In genomic region chr5:82057051-82057450, GRCh38 we compare ENCODE assay signal across 17 cellular contexts.
DNase-seq lines count a peak whose midpoint lies in the region; ATAC-seq, FAIRE-seq and TF ChIP-seq lines count a peak whose summit lies in the region.
"Had no signal": no experiment of that assay in that cellular context is flagged by ENCODE, and none has a peak within 500 bp of the region (broad histone marks: within the 10 kb centered on the region; RNA-seq: fewer than 3 reads in every experiment).

No MANE protein-coding gene starts in this region.

- TF ChIP-seq POLR2A in thyroid gland (IDR thresholded peaks at IDR 0.05), result no peak

- ATAC-seq in activated T-cell treated with anti-CD3 and anti-CD28 coated beads, Interleukin-2, amount 50 U/mL, for 72 hours (replicated peaks in 1 of 2), result no peak
- ATAC-seq: GM12878, HepG2 had no signal

- DNase-seq in EH (ENCODE audit: low read depth) (peak; percentile 7), astrocyte (ENCODE audit: low read depth) (peak; percentile 79), glomerular visceral epithelial cell (ENCODE audit: extremely low spot score) (peak; percentile 10), GM23248 (no peak), thyroid gland (no peak)
- DNase-seq in activated T-cell treated with anti-CD3 and anti-CD28 coated beads, Interleukin-2, amount 50 U/mL, for 72 hours, result no peak
- no peak for DNase-seq in activated T-helper 2 cell treated with anti-CD3 and anti-CD28 coated beads, Interferon-gamma antibody, Interleukin-2, Interleukin-4, amounts not matched to agents 10 μg/mL and 5 μg/mL and 100 μg/mL, durations not matched to agents 14 hours and 24 hours and 36 hours (ENCODE audit: low spot score)
- DNase-seq: AML-193; Caco-2; CD4-positive, alpha-beta T cell; DMS153; DMS79 treated with DMSO at 0.1 percent for 48 hours; EL had no signal

- H3K27ac Mint-ChIP-seq in astrocyte (ENCODE audit: unreplicated experiment), result no peak overlapping the region
- no peak overlapping the region for H3K27ac Mint-ChIP-seq in activated T-cell treated with anti-CD3 and anti-CD28 coated beads, Interleukin-2, amount 50 U/mL, for 72 hours
- H3K27ac Mint-ChIP-seq in activated T-helper 2 cell treated with anti-CD3 and anti-CD28 coated beads, Interferon-gamma antibody, Interleukin-2, Interleukin-4, amounts not matched to agents 10 μg/mL and 5 μg/mL and 100 μg/mL, durations not matched to agents 14 hours and 24 hours and 36 hours, result no peak overlapping the region
- H3K27ac Mint-ChIP-seq: CD4-positive, alpha-beta T cell had no signal

- H3K36me3 Mint-ChIP-seq in astrocyte (ENCODE audit: low read depth, unreplicated experiment), result no peaks in the 10 kb centered on the region
- H3K36me3 Mint-ChIP-seq in activated T-cell treated with anti-CD3 and anti-CD28 coated beads, Interleukin-2, amount 50 U/mL, for 72 hours (ENCODE audit: insufficient read depth in 2 of 2), result no peaks in the 10 kb centered on the region
- no peaks in the 10 kb centered on the region for H3K36me3 Mint-ChIP-seq in activated T-helper 2 cell treated with anti-CD3 and anti-CD28 coated beads, Interferon-gamma antibody, Interleukin-2, Interleukin-4, amounts not matched to agents 10 μg/mL and 5 μg/mL and 100 μg/mL, durations not matched to agents 14 hours and 24 hours and 36 hours (ENCODE audit: low read depth)

- no peak overlapping the region for H3K27ac ChIP-seq in astrocyte (ENCODE audit: low read depth, low read length)
- H3K27ac ChIP-seq in GM23248, result no peak overlapping the region
- H3K27ac ChIP-seq in thyroid gland, result no peak overlapping the region
- H3K27ac ChIP-seq: C4-2B had no signal

- H3K9me3 ChIP-seq in astrocyte (ENCODE audit: insufficient read depth, low read depth, low read length), result no peaks in the 10 kb centered on the region
- no peaks in the 10 kb centered on the region for H3K9me3 ChIP-seq in GM23248 (ENCODE audit: low read depth)
- H3K9me3 ChIP-seq in thyroid gland, result no peaks in the 10 kb centered on the region
- H3K9me3 ChIP-seq: HAP-1 had no signal

- no peaks in the 10 kb centered on the region for H3K9me3 Mint-ChIP-seq in astrocyte (ENCODE audit: unreplicated experiment)
- H3K9me3 Mint-ChIP-seq in activated T-cell treated with anti-CD3 and anti-CD28 coated beads, Interleukin-2, amount 50 U/mL, for 72 hours, result no peaks in the 10 kb centered on the region
- H3K9me3 Mint-ChIP-seq in activated T-helper 2 cell treated with anti-CD3 and anti-CD28 coated beads, Interferon-gamma antibody, Interleukin-2, Interleukin-4, amounts not matched to agents 10 μg/mL and 5 μg/mL and 100 μg/mL, durations not matched to agents 14 hours and 24 hours and 36 hours, result no peaks in the 10 kb centered on the region
- H3K9me3 Mint-ChIP-seq: CD4-positive, alpha-beta T cell had no signal

- no peaks in the 10 kb centered on the region for H3K9me2 ChIP-seq in GM23248 (ENCODE audit: insufficient read depth)

- intact Hi-C loops in thyroid gland (cut with DNase I), result no loop called here
- intact Hi-C loops in activated T-helper 2 cell treated with anti-CD3 and anti-CD28 coated beads, Interferon-gamma antibody, Interleukin-2, Interleukin-4, amounts not matched to agents 10 μg/mL and 5 μg/mL and 100 μg/mL, durations not matched to agents 14 hours and 24 hours and 36 hours (cut with micrococcal nuclease), result no loop called here

- no peaks in the 10 kb centered on the region for H3K27me3 ChIP-seq in astrocyte (ENCODE audit: insufficient read depth, low read length)
- no peaks in the 10 kb centered on the region for H3K27me3 ChIP-seq in GM23248 (replicated peaks; ENCODE audit: insufficient read depth)
- no peaks in the 10 kb centered on the region for H3K27me3 ChIP-seq in thyroid gland

- no peaks in the 10 kb centered on the region for H3K4me1 ChIP-seq in astrocyte (ENCODE audit: insufficient read depth, low read length)
- H3K4me1 ChIP-seq in GM23248 (ENCODE audit: insufficient read depth), result no peaks in the 10 kb centered on the region
- H3K4me1 ChIP-seq in thyroid gland, result peaks cover 9% of the 10 kb centered on the region in 2 donors
- H3K4me1 ChIP-seq: Caco-2, HAP-1 had no signal

- H3K4me3 ChIP-seq in astrocyte (ENCODE audit: insufficient read depth, low read depth, low read length) (no peak overlapping the region), GM23248 (no peak overlapping the region), thyroid gland (replicated peaks in 1 of 3) (no peak overlapping the region)
- H3K4me3 ChIP-seq: GM12878, HAP-1 had no signal

- no peak overlapping the region for H3K4me3 Mint-ChIP-seq in astrocyte (ENCODE audit: unreplicated experiment)
- no peak overlapping the region for H3K4me3 Mint-ChIP-seq in activated T-cell treated with anti-CD3 and anti-CD28 coated beads, Interleukin-2, amount 50 U/mL, for 72 hours
- no peak overlapping the region for H3K4me3 Mint-ChIP-seq in activated T-helper 2 cell treated with anti-CD3 and anti-CD28 coated beads, Interferon-gamma antibody, Interleukin-2, Interleukin-4, amounts not matched to agents 10 μg/mL and 5 μg/mL and 100 μg/mL, durations not matched to agents 14 hours and 24 hours and 36 hours (ENCODE audit: low read depth)
- H3K4me3 Mint-ChIP-seq: CD4-positive, alpha-beta T cell had no signal

- TF ChIP-seq CTCF in astrocyte (IDR thresholded peaks at IDR 0.05; ENCODE audit: insufficient read depth, low read depth, low read length), result no peak
- no peak for TF ChIP-seq CTCF in thyroid gland (IDR thresholded peaks at IDR 0.05)

- in situ Hi-C loops in GM23248 (cut with MboI), result no loop called here

- no peak overlapping the region for H2AFZ ChIP-seq in astrocyte (ENCODE audit: low read depth, low read length)
- no peak overlapping the region for H2AFZ ChIP-seq in GM23248

- H3K79me2 ChIP-seq in astrocyte (ENCODE audit: insufficient read depth, low read length), result no peaks in the 10 kb centered on the region
- no peaks in the 10 kb centered on the region for H3K79me2 ChIP-seq in GM23248 (ENCODE audit: insufficient read depth)

- H3K4me1 Mint-ChIP-seq in astrocyte (ENCODE audit: low read depth, unreplicated experiment), result peaks cover 8% of the 10 kb centered on the region
- no peaks in the 10 kb centered on the region for H3K4me1 Mint-ChIP-seq in activated T-cell treated with anti-CD3 and anti-CD28 coated beads, Interleukin-2, amount 50 U/mL, for 72 hours (ENCODE audit: low read depth)
- H3K4me1 Mint-ChIP-seq in activated T-helper 2 cell treated with anti-CD3 and anti-CD28 coated beads, Interferon-gamma antibody, Interleukin-2, Interleukin-4, amounts not matched to agents 10 μg/mL and 5 μg/mL and 100 μg/mL, durations not matched to agents 14 hours and 24 hours and 36 hours (ENCODE audit: low read depth), result peaks cover 4% of the 10 kb centered on the region

- no peaks in the 10 kb centered on the region for H3K27me3 Mint-ChIP-seq in astrocyte (ENCODE audit: low read depth, unreplicated experiment)
- no peaks in the 10 kb centered on the region for H3K27me3 Mint-ChIP-seq in activated T-cell treated with anti-CD3 and anti-CD28 coated beads, Interleukin-2, amount 50 U/mL, for 72 hours (ENCODE audit: low read depth)
- H3K27me3 Mint-ChIP-seq in activated T-helper 2 cell treated with anti-CD3 and anti-CD28 coated beads, Interferon-gamma antibody, Interleukin-2, Interleukin-4, amounts not matched to agents 10 μg/mL and 5 μg/mL and 100 μg/mL, durations not matched to agents 14 hours and 24 hours and 36 hours (ENCODE audit: low read depth), result no peaks in the 10 kb centered on the region
- H3K27me3 Mint-ChIP-seq: CD4-positive, alpha-beta T cell had no signal

- peaks cover 2% of the 10 kb centered on the region for H3K36me3 ChIP-seq in astrocyte (ENCODE audit: insufficient read depth, low read length)
- no peaks in the 10 kb centered on the region for H3K36me3 ChIP-seq in GM23248 (ENCODE audit: low read depth)
- no peaks in the 10 kb centered on the region for H3K36me3 ChIP-seq in thyroid gland
- H3K36me3 ChIP-seq: HAP-1 had no signal

- no peak overlapping the region for H3K4me2 ChIP-seq in astrocyte (ENCODE audit: low read length)
- no peak overlapping the region for H3K4me2 ChIP-seq in GM23248 (ENCODE audit: unreplicated experiment)

- peak; percentile 20 for FAIRE-seq in astrocyte (lab: Jason Lieb, UNC)
- FAIRE-seq: GM12878, HepG2 had no signal

- H3K9ac ChIP-seq in astrocyte (ENCODE audit: low read length), result no peak overlapping the region
- H3K9ac ChIP-seq in GM23248, result no peak overlapping the region

- no peaks in the 10 kb centered on the region for H4K20me1 ChIP-seq in astrocyte (ENCODE audit: insufficient read depth, low read length)
- H4K20me1 ChIP-seq in GM23248 (ENCODE audit: insufficient read depth), result no peaks in the 10 kb centered on the region

- no peaks in the 10 kb centered on the region for H3F3A ChIP-seq in GM23248 (ENCODE audit: insufficient read depth)

Comparison
In these comparisons a context has a peak if more than half of its experiments do, and no peak if none do; other contexts are left out.
1. DNase-seq: peak in EH (single experiment), astrocyte (single experiment) and glomerular visceral epithelial cell (single experiment); none in GM23248 (single experiment), thyroid gland (0 of 2), activated T-cell treated with anti-CD3 and anti-CD28 coated beads, Interleukin-2, amount 50 U/mL, for 72 hours (0 of 2) and activated T-helper 2 cell treated with anti-CD3 and anti-CD28 coated beads, Interferon-gamma antibody, Interleukin-2, Interleukin-4, amounts not matched to agents 10 μg/mL and 5 μg/mL and 100 μg/mL, durations not matched to agents 14 hours and 24 hours and 36 hours (single experiment).